In the genomic region with DNA sequence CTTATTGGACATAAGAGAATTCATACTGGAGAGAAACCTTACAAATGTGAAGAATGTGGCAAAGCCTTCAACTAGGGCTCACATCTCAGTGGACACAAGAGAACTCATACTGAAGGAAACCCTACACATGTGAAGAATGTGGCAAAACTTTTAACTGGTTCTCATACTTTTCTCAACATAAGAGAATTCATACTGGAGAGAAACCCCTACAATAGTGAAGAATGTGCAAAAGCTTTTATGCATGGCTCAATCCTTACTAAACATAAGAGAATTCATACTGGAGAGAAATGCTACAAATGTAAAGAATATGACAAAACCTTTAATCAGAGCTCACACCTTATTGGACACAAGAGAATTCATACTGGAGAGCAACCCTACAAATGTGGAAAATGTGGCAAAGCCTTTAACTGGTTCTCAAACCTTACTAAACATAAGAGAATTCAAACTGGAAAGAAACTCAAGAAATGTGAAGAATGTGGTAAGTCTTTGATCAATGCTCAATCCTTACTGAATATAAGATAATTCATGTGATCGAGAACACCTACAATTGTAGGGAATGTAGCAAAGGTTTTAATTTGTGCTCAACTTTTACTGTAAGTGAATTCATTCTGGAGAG, we compare ENCODE assay signal across 28 cellular contexts.
"Had no signal": no experiment of that assay in that cellular context is flagged by ENCODE, and none has a peak within 500 bp of the region (broad histone marks: within the 10 kb centered on the region; RNA-seq: fewer than 3 reads in every experiment).

No MANE protein-coding gene starts in this region.

- H3K36me3 ChIP-seq: gastrocnemius medialis, neural progenitor cell, thoracic aorta, tibial nerve, upper lobe of left lung had no signal

- H3K9ac ChIP-seq: neural progenitor cell, parathyroid adenoma had no signal

- H3K27me3 Mint-ChIP-seq: memory B cell, progenitor cell of endocrine pancreas had no signal

- H3K4me3 Mint-ChIP-seq: memory B cell; naive thymus-derived CD4-positive, alpha-beta T cell; nephron; neural progenitor cell had no signal

- H3K4me2 ChIP-seq: neural progenitor cell, smooth muscle cell had no signal

- DNase-seq: dermis blood vessel endothelial cell; foreskin fibroblast; gastrocnemius medialis; head of caudate nucleus; kidney; midbrain; naive thymus-derived CD4-positive, alpha-beta T cell; stimulated activated CD4-positive, alpha-beta T cell treated with anti-CD3 and anti-CD28 coated beads, Interleukin-12 subunit alpha, Interleukin-12 subunit beta, amount 100 ng/mL, for 4 hours; stimulated activated CD4-positive, alpha-beta T cell treated with anti-CD3 and anti-CD28 coated beads, Interleukin-1b, Interleukin-23, amount 100 ng/mL, for 48 hours; stimulated activated CD4-positive, alpha-beta T cell treated with anti-CD3 and anti-CD28 coated beads, Interleukin-4, amount 100 ng/mL, for 1 hour; stimulated activated CD8-positive, alpha-beta memory T cell treated with anti-CD3 and anti-CD28 coated beads, Interleukin-4, amount 100 ng/mL, for 48 hours; stimulated activated naive CD4-positive, alpha-beta T cell; upper lobe of left lung had no signal

- ATAC-seq: esophagus mucosa; gastrocnemius medialis; left lobe of liver; naive thymus-derived CD4-positive, alpha-beta T cell; sciatic nerve had no signal

- H3K36me3 Mint-ChIP-seq: memory B cell, neural progenitor cell had no signal

- H3K79me2 ChIP-seq: parathyroid adenoma had no signal

- FAIRE-seq: kidney, urothelium cell line had no signal

- H3K27ac ChIP-seq: coronary artery, epithelial cell of prostate, gastrocnemius medialis, neural progenitor cell, parathyroid adenoma, thoracic aorta, tibial nerve, upper lobe of left lung had no signal

- H3K27ac Mint-ChIP-seq: memory B cell; naive thymus-derived CD4-positive, alpha-beta T cell; nephron; neural progenitor cell; progenitor cell of endocrine pancreas had no signal

- H3K4me3 ChIP-seq: coronary artery, lung, neural progenitor cell, smooth muscle cell, thoracic aorta, tibial nerve, upper lobe of left lung had no signal

- H3K4me1 ChIP-seq: gastrocnemius medialis, neural progenitor cell, parathyroid adenoma, tibial nerve, upper lobe of left lung had no signal

- H3K4me1 Mint-ChIP-seq: memory B cell; naive thymus-derived CD4-positive, alpha-beta T cell; nephron; neural progenitor cell had no signal

- H2AFZ ChIP-seq: neural progenitor cell, parathyroid adenoma had no signal

- H3K27me3 ChIP-seq: gastrocnemius medialis, neural progenitor cell, tibial nerve, upper lobe of left lung had no signal
